Comparison of ENCODE assay signal across 20 cellular contexts in the genomic region with DNA sequence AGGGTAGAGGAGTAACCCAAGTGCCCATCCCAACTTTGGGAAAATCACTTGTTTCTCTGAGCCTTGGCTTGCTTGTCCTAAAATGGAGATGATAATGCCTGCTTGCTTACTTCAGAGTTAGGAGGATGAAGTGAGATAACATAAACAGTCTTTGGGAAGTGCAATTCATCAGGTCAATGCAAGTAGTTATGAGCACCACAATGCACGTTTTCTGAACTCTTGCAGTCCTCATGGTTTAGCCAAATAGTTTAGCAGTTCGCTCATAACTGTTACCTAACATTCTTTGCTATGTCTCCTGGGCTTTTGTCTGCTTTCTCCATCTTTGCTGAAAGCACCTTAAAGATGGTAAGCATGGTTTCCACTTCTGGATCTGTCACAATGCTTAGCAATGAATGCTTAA.
DNase-seq lines count a peak whose midpoint lies in the region; ATAC-seq and TF ChIP-seq lines count a peak whose summit lies in the region.
"Had no signal": no experiment of that assay in that cellular context is flagged by ENCODE, and none has a peak within 500 bp of the region (broad histone marks: within the 10 kb centered on the region; RNA-seq: fewer than 3 reads in every experiment).

No MANE protein-coding gene starts in this region.

- no peaks in the 10 kb centered on the region for H3K36me3 ChIP-seq in prostate gland

- no peaks in the 10 kb centered on the region for H3K9me3 Mint-ChIP-seq in mesothelial cell of epicardium

- peaks cover 2% of the 10 kb centered on the region for H3K36me3 Mint-ChIP-seq in mesothelial cell of epicardium
- H3K36me3 Mint-ChIP-seq: CD4-positive, CD25-positive, alpha-beta regulatory T cell had no signal

- no peak for ATAC-seq in HG03159 (IDR thresholded peaks at IDR 0.05; ENCODE audit: unreplicated experiment)
- ATAC-seq: Panc1, Right ventricle myocardium inferior had no signal

- no peaks in the 10 kb centered on the region for H3K4me1 ChIP-seq in prostate gland (replicated peaks)

- H3K4me3 Mint-ChIP-seq in mesothelial cell of epicardium, result no peak overlapping the region
- H3K4me3 Mint-ChIP-seq: CD4-positive, CD25-positive, alpha-beta regulatory T cell had no signal

- no peaks in the 10 kb centered on the region for H3K27me3 Mint-ChIP-seq in mesothelial cell of epicardium (ENCODE audit: low read depth)
- H3K27me3 Mint-ChIP-seq: CD4-positive, CD25-positive, alpha-beta regulatory T cell had no signal

- no peak overlapping the region for H3K4me3 ChIP-seq in AG10803 (ENCODE audit: low read length)
- no peak overlapping the region for H3K4me3 ChIP-seq in fibroblast of mammary gland (ENCODE audit: control insufficient read depth, low read depth, low read length)
- no peak overlapping the region for H3K4me3 ChIP-seq in prostate gland
- H3K4me3 ChIP-seq: SK-N-MC had no signal

- peaks cover 31% of the 10 kb centered on the region for H3K4me1 Mint-ChIP-seq in mesothelial cell of epicardium
- H3K4me1 Mint-ChIP-seq: CD4-positive, CD25-positive, alpha-beta regulatory T cell had no signal

- H3K9me3 ChIP-seq in prostate gland, result no peaks in the 10 kb centered on the region

- DNase-seq in AG10803 (ENCODE audit: low read depth) (peak; percentile 65), NCI-H226 (peak; percentile 30), fibroblast of mammary gland (ENCODE audit: low read depth) (peak; percentile 33), mesothelial cell of epicardium (ENCODE audit: low spot score in 2 of 2, unreplicated experiment in 2 of 2) (no peak), NCI-H2107 (lab: John Stamatoyannopoulos, UW) (no peak), prostate gland (ENCODE audit: low spot score) (no peak), 8988T (no peak)
- DNase-seq: CD4-positive, CD25-positive, alpha-beta regulatory T cell; DMS79 treated with DMSO at 0.1 percent for 48 hours; GOT3; KG1; MM.1S; NCI-H1105; NCI-H1930; NCI-H2171 treated with DMSO at 0.1 percent for 48 hours; NCI-H510A treated with DMSO at 0.1 percent for 48 hours had no signal

- no peak for TF ChIP-seq CTCF in AG10803 (conservative IDR thresholded peaks at IDR 0.05; ENCODE audit: low read length)
- TF ChIP-seq CTCF in fibroblast of mammary gland (conservative IDR thresholded peaks at IDR 0.05; ENCODE audit: control insufficient read depth, insufficient read depth, low read depth, low read length), result no peak
- TF ChIP-seq CTCF in mesothelial cell of epicardium (IDR thresholded peaks at IDR 0.05; ENCODE audit: unreplicated experiment), result no peak
- TF ChIP-seq CTCF in prostate gland (IDR thresholded peaks at IDR 0.05), result no peak

- no peak overlapping the region for H3K27ac ChIP-seq in prostate gland
- H3K27ac ChIP-seq: SK-N-MC had no signal

- WGBS in prostate gland, result 78% methylated on average over 2 of the region's 2 CpGs

- no peaks in the 10 kb centered on the region for H3K27me3 ChIP-seq in prostate gland (replicated peaks; ENCODE audit: insufficient read depth)

- intact Hi-C loops in prostate gland (cut with DNase I), result no loop called here

- H3K27ac Mint-ChIP-seq in mesothelial cell of epicardium, result peak overlapping the region; percentile 11

- TF ChIP-seq POLR2A in prostate gland (IDR thresholded peaks at IDR 0.05), result no peak

Comparison
In these comparisons a context has a peak if more than half of its experiments do, and no peak if none do; other contexts are left out.
1. DNase-seq: peak in AG10803 (single experiment), NCI-H226 (single experiment) and fibroblast of mammary gland (single experiment); none in mesothelial cell of epicardium (0 of 2), NCI-H2107 (single experiment), prostate gland (single experiment) and 8988T (single experiment).